ENCODE assay signal across 24 cellular contexts in genomic region chr4:71872767-71873422, GRCh38.
"Had no signal": no experiment of that assay in that cellular context is flagged by ENCODE, and none has a peak within 500 bp of the region (broad histone marks: within the 10 kb centered on the region; RNA-seq: fewer than 3 reads in every experiment).

No MANE protein-coding gene starts in this region.

- H3K9me3 ChIP-seq: MG63 had no signal

- H3K4me3 Mint-ChIP-seq: activated CD4-positive, alpha-beta memory T cell treated with anti-CD3 and anti-CD28 coated beads, Interleukin-2, amount 10 ng/mL, durations not matched to agents 7 days and 5 days; activated naive CD4-positive, alpha-beta T cell treated with anti-CD3 and anti-CD28 coated beads, Interleukin-2, amount 10 ng/mL, durations not matched to agents 7 days and 5 days; activated naive CD8-positive, alpha-beta T cell treated with anti-CD3 and anti-CD28 coated beads for 36 hours; activated T-cell treated with anti-CD3 and anti-CD28 coated beads, Interleukin-2, amount 50 U/mL, for 72 hours; T-cell had no signal

- H3K4me3 ChIP-seq: MG63 had no signal

- H3K27me3 ChIP-seq: MG63 had no signal

- H3K27me3 Mint-ChIP-seq: activated CD4-positive, alpha-beta memory T cell treated with anti-CD3 and anti-CD28 coated beads, Interleukin-2, amount 10 ng/mL, durations not matched to agents 7 days and 5 days; activated naive CD4-positive, alpha-beta T cell treated with anti-CD3 and anti-CD28 coated beads, Interleukin-2, amount 10 ng/mL, durations not matched to agents 7 days and 5 days; T-cell had no signal

- H3K27ac ChIP-seq: VCaP had no signal

- H3K36me3 ChIP-seq: MG63 had no signal

- H3K36me3 Mint-ChIP-seq: activated naive CD4-positive, alpha-beta T cell treated with anti-CD3 and anti-CD28 coated beads, Interleukin-2, amount 10 ng/mL, durations not matched to agents 7 days and 5 days; activated naive CD8-positive, alpha-beta T cell treated with anti-CD3 and anti-CD28 coated beads for 36 hours; T-cell had no signal

- ATAC-seq: activated T-cell treated with anti-CD3 and anti-CD28 coated beads, Interleukin-2, amount 50 U/mL, for 72 hours; T-cell had no signal

- H3K9me3 Mint-ChIP-seq: activated naive CD8-positive, alpha-beta T cell treated with anti-CD3 and anti-CD28 coated beads for 36 hours; activated T-helper 2 cell treated with anti-CD3 and anti-CD28 coated beads, Interferon-gamma antibody, Interleukin-2, Interleukin-4, amounts not matched to agents 10 μg/mL and 5 μg/mL and 100 μg/mL, durations not matched to agents 14 hours and 24 hours and 36 hours had no signal

- H3K27ac Mint-ChIP-seq: activated CD4-positive, alpha-beta memory T cell treated with anti-CD3 and anti-CD28 coated beads, Interleukin-2, amount 10 ng/mL, durations not matched to agents 7 days and 5 days; activated naive CD4-positive, alpha-beta T cell treated with anti-CD3 and anti-CD28 coated beads, Interleukin-2, amount 10 ng/mL, durations not matched to agents 7 days and 5 days; activated naive CD8-positive, alpha-beta T cell treated with anti-CD3 and anti-CD28 coated beads for 36 hours; activated T-cell treated with anti-CD3 and anti-CD28 coated beads, Interleukin-2, amount 50 U/mL, for 72 hours; activated T-helper 2 cell treated with anti-CD3 and anti-CD28 coated beads, Interferon-gamma antibody, Interleukin-2, Interleukin-4, amounts not matched to agents 10 μg/mL and 5 μg/mL and 100 μg/mL, durations not matched to agents 14 hours and 24 hours and 36 hours; T-cell had no signal

- H3K4me1 Mint-ChIP-seq: activated CD4-positive, alpha-beta memory T cell treated with anti-CD3 and anti-CD28 coated beads, Interleukin-2, amount 10 ng/mL, durations not matched to agents 7 days and 5 days; activated naive CD4-positive, alpha-beta T cell treated with anti-CD3 and anti-CD28 coated beads, Interleukin-2, amount 10 ng/mL, durations not matched to agents 7 days and 5 days; activated naive CD8-positive, alpha-beta T cell treated with anti-CD3 and anti-CD28 coated beads for 36 hours; T-cell had no signal

- DNase-seq: activated CD4-positive, alpha-beta memory T cell treated with anti-CD3 and anti-CD28 coated beads, Interleukin-2, amount 10 ng/mL, durations not matched to agents 7 days and 5 days; activated CD4-positive, alpha-beta T cell treated with anti-CD3 and anti-CD28 coated beads, Interleukin-2, amount 50 U/mL, for 1 hour; activated CD4-positive, CD25-positive, alpha-beta regulatory T cell; activated gamma-delta T cell treated with Interleukin-2 at 50 U/mL for 16 hours; activated naive CD4-positive, alpha-beta T cell treated with anti-CD3 and anti-CD28 coated beads, Interleukin-2, amount 10 ng/mL, durations not matched to agents 7 days and 5 days; activated naive CD8-positive, alpha-beta T cell treated with anti-CD3 and anti-CD28 coated beads for 36 hours; activated T-cell treated with anti-CD3 and anti-CD28 coated beads for 4 hours; activated T-cell treated with anti-CD3 and anti-CD28 coated beads, Interleukin-2, amount 50 U/mL, for 72 hours; MG63; MV-4-11; NCI-H1092 treated with DMSO at 0.1 percent for 48 hours; NCI-H1436; NCI-H1694 treated with DMSO at 0.1 percent for 48 hours; NCI-H2081; NCI-H2171 treated with DMSO at 0.1 percent for 48 hours; NCI-H226; NCI-H526; NCI-H82; SIG-M5; T-cell; T-helper 2 cell; T1000 had no signal
